8 cellular contexts compared by ENCODE assay signal in genomic region chr17:80454557-80455327, GRCh38. TPM values are rescaled to one million over a fixed set of nuclear protein-coding genes. Genes with fewer than 3 reads are reported as not detected.
DNase-seq lines count a peak whose midpoint lies in the region; ATAC-seq, FAIRE-seq and TF ChIP-seq lines count a peak whose summit lies in the region.

No MANE protein-coding gene starts in this region.

- H3K4me2 ChIP-seq in keratinocyte (ENCODE audit: control insufficient read depth, extremely low read depth, insufficient read depth, low read depth, low read length): peak overlapping the region; percentile 98

- DNase-seq in AG10803 (ENCODE audit: low read depth): peak; percentile 96
- DNase-seq in NCI-H345 treated with DMSO at 0.1 percent for 48 hours (lab: John Stamatoyannopoulos, UW; ENCODE audit: unreplicated experiment): peak; percentile 95
- peak; percentile 93 for DNase-seq in cerebellar cortex (ENCODE audit: low spot score)
- peak; percentile 75 for DNase-seq in keratinocyte (ENCODE audit: low read depth, low spot score)
- peak; percentile 87 to 96 (median 93) for DNase-seq in stimulated activated CD4-positive, alpha-beta T cell treated with anti-CD3 and anti-CD28 coated beads, Interleukin-12 subunit alpha, Interleukin-12 subunit beta, amount 100 ng/mL, for 48 hours (ENCODE audit: low read depth in 2 of 3, low spot score in 1 of 3)

- H3K9me1 ChIP-seq in keratinocyte (ENCODE audit: control insufficient read depth, extremely low read depth, insufficient read depth, low read length): no peaks in the 10 kb centered on the region

- peak overlapping the region; percentile 89 for H3K27ac ChIP-seq in keratinocyte (ENCODE audit: control insufficient read depth, insufficient read depth, low read length)

- H3K9me3 ChIP-seq in keratinocyte (ENCODE audit: control insufficient read depth, low read depth, low read length): no peaks in the 10 kb centered on the region

- H2AFZ ChIP-seq in keratinocyte (ENCODE audit: control insufficient read depth, low read length): peak overlapping the region; percentile 75

- H3K4me1 ChIP-seq in keratinocyte (ENCODE audit: control insufficient read depth, extremely low read depth, insufficient read depth, low read length): peaks cover 24% of the 10 kb centered on the region

- peaks cover 5% of the 10 kb centered on the region for H3K27me3 ChIP-seq in keratinocyte (ENCODE audit: control insufficient read depth, extremely low read depth, insufficient read depth, low read length)

- ATAC-seq in GM19035 (IDR thresholded peaks at IDR 0.05; ENCODE audit: unreplicated experiment): peak; percentile 87
- ATAC-seq in HG03342 (IDR thresholded peaks at IDR 0.05; ENCODE audit: unreplicated experiment): peak; percentile 86
- ATAC-seq in activated CD4-positive, CD25-positive, alpha-beta regulatory T cell treated with anti-CD3 and anti-CD28 coated beads, Interleukin-2, amount 50 U/mL, for 24 hours: peak; percentile 94

- peak overlapping the region; percentile 78 for H3K4me3 ChIP-seq in AG10803 (ENCODE audit: low read length)
- peak overlapping the region; percentile 64 to 89 (median 88) for H3K4me3 ChIP-seq in keratinocyte (ENCODE audit: control insufficient read depth in 2 of 3, extremely low read depth in 1 of 3, insufficient read depth in 2 of 3, low read depth in 1 of 3, low read length in 3 of 3)

- no peaks in the 10 kb centered on the region for H3K79me2 ChIP-seq in keratinocyte (ENCODE audit: control insufficient read depth, insufficient read depth, low read length)

- dilution Hi-C loops in keratinocyte (cut with MboI; ENCODE audit: extremely low pct_ligation_motif_present, low sequenced_read_pairs): no loop called here

- H3K9ac ChIP-seq in keratinocyte (ENCODE audit: control insufficient read depth, extremely low read depth, insufficient read depth, low read length): peak overlapping the region; percentile 94

- H3K36me3 ChIP-seq in keratinocyte (ENCODE audit: control insufficient read depth in 2 of 2, extremely low read depth in 1 of 2, insufficient read depth in 2 of 2, low read length in 2 of 2): no peaks in the 10 kb centered on the region

- H4K20me1 ChIP-seq in keratinocyte (ENCODE audit: control insufficient read depth, extremely low read depth, insufficient read depth, low read length): no peaks in the 10 kb centered on the region

- TF ChIP-seq CTCF in AG10803 (conservative IDR thresholded peaks at IDR 0.05; ENCODE audit: low read length) (no peak), keratinocyte (optimal IDR thresholded peaks at IDR 0.05 in 1 of 3, IDR thresholded peaks at IDR 0.05 in 1 of 3, conservative IDR thresholded peaks at IDR 0.05 in 1 of 3; ENCODE audit: extremely low read depth in 1 of 3, insufficient read depth in 2 of 3, low read length in 3 of 3) (no peak)

- FAIRE-seq in keratinocyte (lab: Jason Lieb, UNC): no peak

RNA-seq across cellular contexts. Expression of gene NPTX1, which starts 21.7 kb away (rescaled TPM):
- polyA plus RNA-seq in keratinocyte: 0.01 to 0.03 TPM (median 0.02 TPM) in 3 replicates
- polyA plus RNA-seq in keratinocyte (2011; ENCODE audit: low read depth): not detected
- not detected in 2 replicates for polyA plus RNA-seq in keratinocyte (2011; cell fraction: cytosol; rRNA removed)
- polyA plus RNA-seq in keratinocyte (2011; cell fraction: nucleus; rRNA removed): 0.01 and 0.04 TPM in 2 replicates
- 0.08 and 0.13 TPM in 2 replicates for polyA plus RNA-seq in keratinocyte (2012; ENCODE audit: low replicate concordance)
- polyA minus RNA-seq in keratinocyte: 0.26 TPM in 1 of 3 replicates, not detected in the others
- polyA minus RNA-seq in keratinocyte (2011; cell fraction: cytosol; rRNA and poly(A)+ RNA removed): 0.58 TPM
- polyA minus RNA-seq in keratinocyte (2011; cell fraction: nucleus; rRNA and poly(A)+ RNA removed): not detected in 2 replicates

RNA-seq across cellular contexts. Expression of gene ENDOV, which starts 39.8 kb away (rescaled TPM):
- 10.9 to 18.3 TPM (median 13.1 TPM) in 3 replicates for polyA plus RNA-seq in keratinocyte
- polyA plus RNA-seq in keratinocyte (2011; ENCODE audit: low read depth): 6.7 TPM
- polyA plus RNA-seq in keratinocyte (2011; cell fraction: cytosol; rRNA removed): 7.8 and 17.9 TPM in 2 replicates
- polyA plus RNA-seq in keratinocyte (2011; cell fraction: nucleus; rRNA removed): 25.5 and 33.3 TPM in 2 replicates
- 14.6 and 20.3 TPM in 2 replicates for polyA plus RNA-seq in keratinocyte (2012; ENCODE audit: low replicate concordance)
- polyA minus RNA-seq in keratinocyte: 7.5 to 23.1 TPM (median 13.4 TPM) in 3 replicates
- polyA minus RNA-seq in keratinocyte (2011; cell fraction: cytosol; rRNA and poly(A)+ RNA removed): 16.5 TPM
- polyA minus RNA-seq in keratinocyte (2011; cell fraction: nucleus; rRNA and poly(A)+ RNA removed): 10.2 and 18.8 TPM in 2 replicates

Comparison
In these comparisons a context has a peak if more than half of its experiments do, and no peak if none do; other contexts are left out.
1. Peak in every context shown above with its lines: DNase-seq, ATAC-seq, H3K4me3 ChIP-seq and H3K27ac ChIP-seq.